1 cellular context compared by ENCODE assay signal in the genomic region with DNA sequence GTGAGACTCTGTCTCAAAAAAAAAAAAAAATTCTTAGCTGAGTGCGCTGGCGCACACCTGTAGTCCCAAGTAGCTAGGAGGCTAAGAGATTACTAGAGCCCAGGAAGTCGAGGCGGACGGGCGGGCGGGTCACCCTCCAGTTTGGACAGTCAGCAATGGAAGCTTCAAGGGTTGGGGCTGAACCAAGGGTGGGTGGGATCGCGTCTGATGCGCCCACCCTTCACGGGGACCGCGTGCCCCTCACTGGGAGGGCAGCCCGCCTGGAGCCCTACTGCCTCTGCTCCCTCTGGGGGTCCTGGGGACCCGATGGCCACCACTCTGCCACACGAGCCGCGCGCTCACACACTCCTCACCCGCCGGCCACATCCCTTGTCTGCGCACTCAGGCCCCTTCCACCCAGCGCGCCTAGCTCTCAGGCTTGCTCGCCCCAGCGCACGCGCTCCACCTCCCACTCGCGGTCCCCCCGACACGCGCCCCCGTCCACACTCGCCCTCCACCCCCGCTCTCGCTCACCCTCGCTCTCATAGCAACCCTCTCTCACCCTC.
TF ChIP-seq lines count a peak whose summit lies in the region.

No MANE protein-coding gene starts in this region.

TF ChIP-seq in GM12878, 131 proteins besides CTCF, POLR2A, EP300 and RAD21:
- 0 out of 2 replicates have a peak, but pooled peaks have one; percentile 38 for TF ChIP-seq NBN (IDR thresholded peaks at IDR 0.05)
- no peak for TF ChIP-seq JUND (IDR thresholded peaks at IDR 0.05; ENCODE audit: low read depth, low read length)
- peak; percentile 30 for TF ChIP-seq MYC (IDR thresholded peaks at IDR 0.05; ENCODE audit: insufficient read depth, insufficient read length, insufficient replicate concordance, low read length, severe bottlenecking)
- TF ChIP-seq NFYA (IDR thresholded peaks at IDR 0.05; ENCODE audit: borderline replicate concordance, low read depth, low read length) = no peak
- TF ChIP-seq, protein P1, sequence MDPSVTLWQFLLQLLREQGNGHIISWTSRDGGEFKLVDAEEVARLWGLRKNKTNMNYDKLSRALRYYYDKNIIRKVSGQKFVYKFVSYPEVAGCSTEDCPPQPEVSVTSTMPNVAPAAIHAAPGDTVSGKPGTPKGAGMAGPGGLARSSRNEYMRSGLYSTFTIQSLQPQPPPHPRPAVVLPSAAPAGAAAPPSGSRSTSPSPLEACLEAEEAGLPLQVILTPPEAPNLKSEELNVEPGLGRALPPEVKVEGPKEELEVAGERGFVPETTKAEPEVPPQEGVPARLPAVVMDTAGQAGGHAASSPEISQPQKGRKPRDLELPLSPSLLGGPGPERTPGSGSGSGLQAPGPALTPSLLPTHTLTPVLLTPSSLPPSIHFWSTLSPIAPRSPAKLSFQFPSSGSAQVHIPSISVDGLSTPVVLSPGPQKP (IDR thresholded peaks at IDR 0.05; ENCODE audit: low read depth, low read length) = no peak
- TF ChIP-seq, protein P2, sequence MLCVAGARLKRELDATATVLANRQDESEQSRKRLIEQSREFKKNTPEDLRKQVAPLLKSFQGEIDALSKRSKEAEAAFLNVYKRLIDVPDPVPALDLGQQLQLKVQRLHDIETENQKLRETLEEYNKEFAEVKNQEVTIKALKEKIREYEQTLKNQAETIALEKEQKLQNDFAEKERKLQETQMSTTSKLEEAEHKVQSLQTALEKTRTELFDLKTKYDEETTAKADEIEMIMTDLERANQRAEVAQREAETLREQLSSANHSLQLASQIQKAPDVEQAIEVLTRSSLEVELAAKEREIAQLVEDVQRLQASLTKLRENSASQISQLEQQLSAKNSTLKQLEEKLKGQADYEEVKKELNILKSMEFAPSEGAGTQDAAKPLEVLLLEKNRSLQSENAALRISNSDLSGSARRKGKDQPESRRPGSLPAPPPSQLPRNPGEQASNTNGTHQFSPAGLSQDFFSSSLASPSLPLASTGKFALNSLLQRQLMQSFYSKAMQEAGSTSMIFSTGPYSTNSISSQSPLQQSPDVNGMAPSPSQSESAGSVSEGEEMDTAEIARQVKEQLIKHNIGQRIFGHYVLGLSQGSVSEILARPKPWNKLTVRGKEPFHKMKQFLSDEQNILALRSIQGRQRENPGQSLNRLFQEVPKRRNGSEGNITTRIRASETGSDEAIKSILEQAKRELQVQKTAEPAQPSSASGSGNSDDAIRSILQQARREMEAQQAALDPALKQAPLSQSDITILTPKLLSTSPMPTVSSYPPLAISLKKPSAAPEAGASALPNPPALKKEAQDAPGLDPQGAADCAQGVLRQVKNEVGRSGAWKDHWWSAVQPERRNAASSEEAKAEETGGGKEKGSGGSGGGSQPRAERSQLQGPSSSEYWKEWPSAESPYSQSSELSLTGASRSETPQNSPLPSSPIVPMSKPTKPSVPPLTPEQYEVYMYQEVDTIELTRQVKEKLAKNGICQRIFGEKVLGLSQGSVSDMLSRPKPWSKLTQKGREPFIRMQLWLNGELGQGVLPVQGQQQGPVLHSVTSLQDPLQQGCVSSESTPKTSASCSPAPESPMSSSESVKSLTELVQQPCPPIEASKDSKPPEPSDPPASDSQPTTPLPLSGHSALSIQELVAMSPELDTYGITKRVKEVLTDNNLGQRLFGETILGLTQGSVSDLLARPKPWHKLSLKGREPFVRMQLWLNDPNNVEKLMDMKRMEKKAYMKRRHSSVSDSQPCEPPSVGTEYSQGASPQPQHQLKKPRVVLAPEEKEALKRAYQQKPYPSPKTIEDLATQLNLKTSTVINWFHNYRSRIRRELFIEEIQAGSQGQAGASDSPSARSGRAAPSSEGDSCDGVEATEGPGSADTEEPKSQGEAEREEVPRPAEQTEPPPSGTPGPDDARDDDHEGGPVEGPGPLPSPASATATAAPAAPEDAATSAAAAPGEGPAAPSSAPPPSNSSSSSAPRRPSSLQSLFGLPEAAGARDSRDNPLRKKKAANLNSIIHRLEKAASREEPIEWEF (IDR thresholded peaks at IDR 0.05; ENCODE audit: insufficient replicate concordance, low read depth, low read length) = no peak
- no peak for TF ChIP-seq CHD4 (IDR thresholded peaks at IDR 0.05)
- TF ChIP-seq ATF7 (IDR thresholded peaks at IDR 0.05; ENCODE audit: low read depth) = 0 out of 2 replicates have a peak, but pooled peaks have one; percentile 10
- TF ChIP-seq, protein P3, sequence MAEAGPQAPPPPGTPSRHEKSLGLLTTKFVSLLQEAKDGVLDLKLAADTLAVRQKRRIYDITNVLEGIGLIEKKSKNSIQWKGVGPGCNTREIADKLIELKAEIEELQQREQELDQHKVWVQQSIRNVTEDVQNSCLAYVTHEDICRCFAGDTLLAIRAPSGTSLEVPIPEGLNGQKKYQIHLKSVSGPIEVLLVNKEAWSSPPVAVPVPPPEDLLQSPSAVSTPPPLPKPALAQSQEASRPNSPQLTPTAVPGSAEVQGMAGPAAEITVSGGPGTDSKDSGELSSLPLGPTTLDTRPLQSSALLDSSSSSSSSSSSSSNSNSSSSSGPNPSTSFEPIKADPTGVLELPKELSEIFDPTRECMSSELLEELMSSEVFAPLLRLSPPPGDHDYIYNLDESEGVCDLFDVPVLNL (IDR thresholded peaks at IDR 0.05; ENCODE audit: low read depth, low read length) = no peak
- TF ChIP-seq, protein P4, sequence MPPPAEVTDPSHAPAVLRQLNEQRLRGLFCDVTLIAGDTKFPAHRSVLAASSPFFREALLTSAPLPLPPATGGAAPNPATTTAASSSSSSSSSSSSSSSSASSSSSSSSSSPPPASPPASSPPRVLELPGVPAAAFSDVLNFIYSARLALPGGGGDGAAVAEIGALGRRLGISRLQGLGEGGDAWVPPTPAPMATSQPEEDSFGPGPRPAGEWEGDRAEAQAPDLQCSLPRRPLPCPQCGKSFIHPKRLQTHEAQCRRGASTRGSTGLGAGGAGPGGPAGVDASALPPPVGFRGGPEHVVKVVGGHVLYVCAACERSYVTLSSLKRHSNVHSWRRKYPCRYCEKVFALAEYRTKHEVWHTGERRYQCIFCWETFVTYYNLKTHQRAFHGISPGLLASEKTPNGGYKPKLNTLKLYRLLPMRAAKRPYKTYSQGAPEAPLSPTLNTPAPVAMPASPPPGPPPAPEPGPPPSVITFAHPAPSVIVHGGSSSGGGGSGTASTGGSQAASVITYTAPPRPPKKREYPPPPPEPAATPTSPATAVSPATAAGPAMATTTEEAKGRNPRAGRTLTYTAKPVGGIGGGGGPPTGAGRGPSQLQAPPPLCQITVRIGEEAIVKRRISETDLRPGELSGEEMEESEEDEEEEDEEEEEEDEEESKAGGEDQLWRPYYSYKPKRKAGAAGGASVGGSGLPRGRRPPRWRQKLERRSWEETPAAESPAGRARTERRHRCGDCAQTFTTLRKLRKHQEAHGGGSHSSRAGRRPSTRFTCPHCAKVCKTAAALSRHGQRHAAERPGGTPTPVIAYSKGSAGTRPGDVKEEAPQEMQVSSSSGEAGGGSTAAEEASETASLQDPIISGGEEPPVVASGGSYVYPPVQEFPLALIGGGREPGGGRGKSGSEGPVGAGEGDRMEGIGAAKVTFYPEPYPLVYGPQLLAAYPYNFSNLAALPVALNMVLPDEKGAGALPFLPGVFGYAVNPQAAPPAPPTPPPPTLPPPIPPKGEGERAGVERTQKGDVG (CRISPR knock-in tag; IDR thresholded peaks at IDR 0.05) = no peak
- no peak for TF ChIP-seq SMAD5 (IDR thresholded peaks at IDR 0.05; ENCODE audit: low read depth)
- TF ChIP-seq HDGF (IDR thresholded peaks at IDR 0.05) = peak; percentile 79
- TF ChIP-seq CHD2 (IDR thresholded peaks at IDR 0.05; ENCODE audit: borderline replicate concordance, low read depth, low read length) = no peak
- TF ChIP-seq MTA3 (IDR thresholded peaks at IDR 0.05; ENCODE audit: borderline replicate concordance, low read length) = no peak
- TF ChIP-seq, protein P5, sequence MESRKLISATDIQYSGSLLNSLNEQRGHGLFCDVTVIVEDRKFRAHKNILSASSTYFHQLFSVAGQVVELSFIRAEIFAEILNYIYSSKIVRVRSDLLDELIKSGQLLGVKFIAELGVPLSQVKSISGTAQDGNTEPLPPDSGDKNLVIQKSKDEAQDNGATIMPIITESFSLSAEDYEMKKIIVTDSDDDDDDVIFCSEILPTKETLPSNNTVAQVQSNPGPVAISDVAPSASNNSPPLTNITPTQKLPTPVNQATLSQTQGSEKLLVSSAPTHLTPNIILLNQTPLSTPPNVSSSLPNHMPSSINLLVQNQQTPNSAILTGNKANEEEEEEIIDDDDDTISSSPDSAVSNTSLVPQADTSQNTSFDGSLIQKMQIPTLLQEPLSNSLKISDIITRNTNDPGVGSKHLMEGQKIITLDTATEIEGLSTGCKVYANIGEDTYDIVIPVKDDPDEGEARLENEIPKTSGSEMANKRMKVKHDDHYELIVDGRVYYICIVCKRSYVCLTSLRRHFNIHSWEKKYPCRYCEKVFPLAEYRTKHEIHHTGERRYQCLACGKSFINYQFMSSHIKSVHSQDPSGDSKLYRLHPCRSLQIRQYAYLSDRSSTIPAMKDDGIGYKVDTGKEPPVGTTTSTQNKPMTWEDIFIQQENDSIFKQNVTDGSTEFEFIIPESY (IDR thresholded peaks at IDR 0.05) = no peak
- TF ChIP-seq, protein P6, sequence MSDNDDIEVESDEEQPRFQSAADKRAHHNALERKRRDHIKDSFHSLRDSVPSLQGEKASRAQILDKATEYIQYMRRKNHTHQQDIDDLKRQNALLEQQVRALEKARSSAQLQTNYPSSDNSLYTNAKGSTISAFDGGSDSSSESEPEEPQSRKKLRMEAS (IDR thresholded peaks at IDR 0.05; ENCODE audit: low read depth, low read length) = 0 out of 2 replicates have a peak, but pooled peaks have one; percentile 5
- TF ChIP-seq EGR1 (IDR thresholded peaks at IDR 0.05; ENCODE audit: borderline replicate concordance in 1 of 2, low read depth in 2 of 2, low read length in 2 of 2) = peak in 1 of 2 experiments; percentile 95; a peak in 2 of 3 replicates
